2 cellular contexts compared by ENCODE assay signal in genomic region chr7:100685631-100686145, GRCh38.
TF ChIP-seq lines count a peak whose summit lies in the region.

No MANE protein-coding gene starts in this region.

TF ChIP-seq in H1, 55 proteins besides CTCF, POLR2A, EP300 and RAD21:
- TF ChIP-seq KDM5A (IDR thresholded peaks at IDR 0.05; ENCODE audit: low read length) (no peak), CHD2 (IDR thresholded peaks at IDR 0.05; ENCODE audit: low read length) (no peak), ATF3 (IDR thresholded peaks at IDR 0.05; ENCODE audit: insufficient read depth, low read depth, low read length) (no peak), PHF8 (conservative IDR thresholded peaks at IDR 0.05; ENCODE audit: low read depth, low read length) (no peak), TBP (IDR thresholded peaks at IDR 0.05; ENCODE audit: low read depth, low read length) (no peak), CHD1 (IDR thresholded peaks at IDR 0.05; ENCODE audit: low read depth, low read length) (no peak), SRF (IDR thresholded peaks at IDR 0.05; ENCODE audit: low read depth, low read length) (no peak), POU5F1 (IDR thresholded peaks at IDR 0.05; ENCODE audit: low read depth, low read length) (no peak), NANOG (IDR thresholded peaks at IDR 0.05; ENCODE audit: insufficient read depth, low read depth, low read length, poor library complexity, severe bottlenecking) (no peak), MAX (IDR thresholded peaks at IDR 0.05) (no peak)
TF ChIP-seq in H1: peak in this region for 0.

TF ChIP-seq in GM23338, 12 proteins besides CTCF, POLR2A, EP300 and RAD21:
- TF ChIP-seq JUNB (IDR thresholded peaks at IDR 0.05; ENCODE audit: unreplicated experiment) = no peak
